Comparison of ENCODE assay signal across 15 cellular contexts in genomic region chr1:53582211-53583020, GRCh38.
DNase-seq lines count a peak whose midpoint lies in the region; ATAC-seq, FAIRE-seq and TF ChIP-seq lines count a peak whose summit lies in the region.
"Had no signal": no experiment of that assay in that cellular context is flagged by ENCODE, and none has a peak within 500 bp of the region (broad histone marks: within the 10 kb centered on the region; RNA-seq: fewer than 3 reads in every experiment).

No MANE protein-coding gene starts in this region.

- no peak for TF ChIP-seq CTCF in spleen (IDR thresholded peaks at IDR 0.05 in 8 of 11, conservative IDR thresholded peaks at IDR 0.05 in 3 of 11)

- WGBS in spleen, 5 donors: 74 to 84% (median 75%) methylated on average over 7 to 8 of the region's 8 CpGs

- intact Hi-C loops in spleen (cut with DNase I; ENCODE audit: low total_unique reads): no loop called here

- no peak overlapping the region for H3K27ac ChIP-seq in spleen
- H3K27ac ChIP-seq: BLaER1 treated with 17β-estradiol and CSF1 and Interleukin-3, amounts not matched to agents 10 nM and 100 nM; heart right ventricle had no signal

- H3K27me3 Mint-ChIP-seq in central memory CD8-positive, alpha-beta T cell: no peaks in the 10 kb centered on the region

- peak overlapping the region; percentile 46 for H3K4me3 Mint-ChIP-seq in central memory CD8-positive, alpha-beta T cell

- no peak overlapping the region for H3K4me3 ChIP-seq in spleen
- H3K4me3 ChIP-seq: BLaER1 treated with 17β-estradiol and CSF1 and Interleukin-3, amounts not matched to agents 10 nM and 100 nM; heart right ventricle had no signal

- H3K4me1 ChIP-seq in spleen: peaks cover 0 to 39% (median 5%) of the 10 kb centered on the region in 6 donors
- H3K4me1 ChIP-seq: heart right ventricle had no signal

- DNase-seq in activated gamma-delta T cell treated with Interleukin-2 at 50 U/mL for 16 hours (peak; percentile 55), activated gamma-delta T cell (lab: John Stamatoyannopoulos, UW) (no peak), M059J (ENCODE audit: low read depth) (peak; percentile 42), spleen (peak; percentile 76), urothelium cell line (ENCODE audit: low spot score) (no peak), SIG-M5 treated with dmso at 0.1 percent for 504 hours (lab: John Stamatoyannopoulos, UW; ENCODE audit: unreplicated experiment) (no peak), NCI-H1436 (lab: John Stamatoyannopoulos, UW) (no peak)
- peak in 1 of 2 donors; percentile 57 for DNase-seq in central memory CD8-positive, alpha-beta T cell (ENCODE audit: low spot score in 2 of 2)
- DNase-seq: heart right ventricle; KBM-7; occipital lobe; SHP77; stimulated activated naive CD4-positive, alpha-beta T cell treated with Interleukin-2 at 50 U/mL for 16 hours had no signal

- peaks cover 69% of the 10 kb centered on the region for H3K4me1 Mint-ChIP-seq in central memory CD8-positive, alpha-beta T cell

- H3K27me3 ChIP-seq in spleen (replicated peaks in 1 of 7): no peaks in the 10 kb centered on the region
- H3K27me3 ChIP-seq: BLaER1 treated with 17β-estradiol and CSF1 and Interleukin-3, amounts not matched to agents 10 nM and 100 nM had no signal

- no peak for TF ChIP-seq POLR2A in spleen (IDR thresholded peaks at IDR 0.05)

- peak; percentile 70 for ATAC-seq in central memory CD8-positive, alpha-beta T cell (replicated peaks; ENCODE audit: extremely low read depth, poor library complexity, severe bottlenecking)
- ATAC-seq: heart right ventricle had no signal

- H3K36me3 Mint-ChIP-seq in central memory CD8-positive, alpha-beta T cell (ENCODE audit: insufficient read depth): peaks cover 2% of the 10 kb centered on the region
- H3K36me3 Mint-ChIP-seq: brain had no signal

- no peaks in the 10 kb centered on the region for H3K9me3 Mint-ChIP-seq in central memory CD8-positive, alpha-beta T cell

- no peaks in the 10 kb centered on the region for H3K9me3 ChIP-seq in spleen
- H3K9me3 ChIP-seq: BLaER1 treated with 17β-estradiol and CSF1 and Interleukin-3, amounts not matched to agents 10 nM and 100 nM had no signal

- FAIRE-seq in urothelium cell line (lab: Jason Lieb, UNC): no peak

- no peaks in the 10 kb centered on the region for H3K36me3 ChIP-seq in spleen
- H3K36me3 ChIP-seq: BLaER1 treated with 17β-estradiol and CSF1 and Interleukin-3, amounts not matched to agents 10 nM and 100 nM; heart right ventricle had no signal

- H3K27ac Mint-ChIP-seq in central memory CD8-positive, alpha-beta T cell (ENCODE audit: low read depth): peak overlapping the region; percentile 4

Comparison
In these comparisons a context has a peak if more than half of its experiments do, and no peak if none do; other contexts are left out.
1. DNase-seq: peak in activated gamma-delta T cell treated with Interleukin-2 at 50 U/mL for 16 hours (single experiment), M059J (single experiment) and spleen (single experiment); none in activated gamma-delta T cell (single experiment), urothelium cell line (single experiment), SIG-M5 treated with dmso at 0.1 percent for 504 hours (single experiment) and NCI-H1436 (single experiment).